Comparison of ENCODE assay signal across 2 cellular contexts in the genomic region with DNA sequence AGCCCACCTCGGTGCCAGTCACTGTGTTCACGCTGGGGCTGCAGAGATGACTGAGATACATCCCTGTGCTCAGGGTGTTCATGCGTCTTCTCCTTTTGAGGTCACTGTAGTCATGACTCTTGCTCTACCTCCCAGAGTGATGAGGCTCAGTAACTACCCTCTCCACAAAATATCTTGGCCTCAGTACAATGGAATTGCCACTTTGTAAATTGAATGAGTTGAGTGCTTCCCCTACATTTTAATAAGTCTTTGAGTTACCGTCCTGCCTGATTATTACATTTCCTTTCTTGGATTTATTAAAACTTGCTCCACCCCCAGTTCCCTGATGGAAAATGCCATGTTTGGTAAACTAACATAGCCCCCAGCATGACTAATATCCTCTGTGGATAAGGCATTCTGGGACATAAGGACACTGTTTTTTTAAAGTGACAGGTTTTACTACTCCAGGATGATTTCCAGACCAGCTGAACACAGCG.
A peak's percentile ranks its signal among the peaks of the same experiment; 100 is the strongest.
TF ChIP-seq lines count a peak whose summit lies in the region.

No MANE protein-coding gene starts in this region.

TF ChIP-seq in Ishikawa, 13 proteins besides CTCF, POLR2A, EP300 and RAD21 (continued from another document):
- TF ChIP-seq, protein P1, sequence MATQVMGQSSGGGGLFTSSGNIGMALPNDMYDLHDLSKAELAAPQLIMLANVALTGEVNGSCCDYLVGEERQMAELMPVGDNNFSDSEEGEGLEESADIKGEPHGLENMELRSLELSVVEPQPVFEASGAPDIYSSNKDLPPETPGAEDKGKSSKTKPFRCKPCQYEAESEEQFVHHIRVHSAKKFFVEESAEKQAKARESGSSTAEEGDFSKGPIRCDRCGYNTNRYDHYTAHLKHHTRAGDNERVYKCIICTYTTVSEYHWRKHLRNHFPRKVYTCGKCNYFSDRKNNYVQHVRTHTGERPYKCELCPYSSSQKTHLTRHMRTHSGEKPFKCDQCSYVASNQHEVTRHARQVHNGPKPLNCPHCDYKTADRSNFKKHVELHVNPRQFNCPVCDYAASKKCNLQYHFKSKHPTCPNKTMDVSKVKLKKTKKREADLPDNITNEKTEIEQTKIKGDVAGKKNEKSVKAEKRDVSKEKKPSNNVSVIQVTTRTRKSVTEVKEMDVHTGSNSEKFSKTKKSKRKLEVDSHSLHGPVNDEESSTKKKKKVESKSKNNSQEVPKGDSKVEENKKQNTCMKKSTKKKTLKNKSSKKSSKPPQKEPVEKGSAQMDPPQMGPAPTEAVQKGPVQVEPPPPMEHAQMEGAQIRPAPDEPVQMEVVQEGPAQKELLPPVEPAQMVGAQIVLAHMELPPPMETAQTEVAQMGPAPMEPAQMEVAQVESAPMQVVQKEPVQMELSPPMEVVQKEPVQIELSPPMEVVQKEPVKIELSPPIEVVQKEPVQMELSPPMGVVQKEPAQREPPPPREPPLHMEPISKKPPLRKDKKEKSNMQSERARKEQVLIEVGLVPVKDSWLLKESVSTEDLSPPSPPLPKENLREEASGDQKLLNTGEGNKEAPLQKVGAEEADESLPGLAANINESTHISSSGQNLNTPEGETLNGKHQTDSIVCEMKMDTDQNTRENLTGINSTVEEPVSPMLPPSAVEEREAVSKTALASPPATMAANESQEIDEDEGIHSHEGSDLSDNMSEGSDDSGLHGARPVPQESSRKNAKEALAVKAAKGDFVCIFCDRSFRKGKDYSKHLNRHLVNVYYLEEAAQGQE (IDR thresholded peaks at IDR 0.05; ENCODE audit: low read depth): no peak
- TF ChIP-seq CEBPB (IDR thresholded peaks at IDR 0.05) (no peak), FOXM1 (IDR thresholded peaks at IDR 0.05; ENCODE audit: borderline replicate concordance, low read depth) (peak; percentile 44; the same call in 1 of the 2 replicates), TCF12 (IDR thresholded peaks at IDR 0.05; ENCODE audit: low read depth) (no peak), TAF1 (IDR thresholded peaks at IDR 0.05; ENCODE audit: low read depth) (no peak)
- TF ChIP-seq, protein P2, sequence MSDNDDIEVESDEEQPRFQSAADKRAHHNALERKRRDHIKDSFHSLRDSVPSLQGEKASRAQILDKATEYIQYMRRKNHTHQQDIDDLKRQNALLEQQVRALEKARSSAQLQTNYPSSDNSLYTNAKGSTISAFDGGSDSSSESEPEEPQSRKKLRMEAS (IDR thresholded peaks at IDR 0.05): no peak

TF ChIP-seq in endothelial cell of umbilical vein, 7 proteins besides CTCF, POLR2A, EP300 and RAD21 (continued from another document):
- peak; percentile 52 for TF ChIP-seq POLR2AphosphoS5 (IDR thresholded peaks at IDR 0.05; ENCODE audit: insufficient read depth, low read depth, low read length)
- no peak for TF ChIP-seq EZH2 (IDR thresholded peaks at IDR 0.05; ENCODE audit: borderline replicate concordance, low read depth, low read length, severe bottlenecking)
- TF ChIP-seq MYC (IDR thresholded peaks at IDR 0.05; ENCODE audit: low read depth, low read length): no peak
